Comparison of ENCODE assay signal across 11 cellular contexts in genomic region chr10:132328738-132329137, GRCh38. TPM values are rescaled to one million over a fixed set of nuclear protein-coding genes. Genes with fewer than 3 reads are reported as not detected.
DNase-seq lines count a peak whose midpoint lies in the region; ATAC-seq and TF ChIP-seq lines count a peak whose summit lies in the region.
"Had no signal": no experiment of that assay in that cellular context is flagged by ENCODE, and none has a peak within 500 bp of the region (broad histone marks: within the 10 kb centered on the region; RNA-seq: fewer than 3 reads in every experiment).

No MANE protein-coding gene starts in this region.

- H3K36me3 Mint-ChIP-seq in HFFc6 (ENCODE audit: low read depth), result peaks cover 60% of the 10 kb centered on the region
- H3K36me3 Mint-ChIP-seq in central memory CD8-positive, alpha-beta T cell (ENCODE audit: insufficient read depth), result peaks cover 21% of the 10 kb centered on the region
- H3K36me3 Mint-ChIP-seq in naive B cell, result peaks cover 8 to 10% of the 10 kb centered on the region in 2 donors

- CTCF ChIA-PET in mammary epithelial cell (lab: Charles Lee; ENCODE audit: low non-redundant PET), result no interaction called here

- no peak overlapping the region for H3K9ac ChIP-seq in mammary epithelial cell (ENCODE audit: insufficient read depth, low read length)

- no peaks in the 10 kb centered on the region for H4K20me1 ChIP-seq in mammary epithelial cell (ENCODE audit: insufficient read depth, low read length)

- BruUV-seq in mammary epithelial cell (replicated peaks; lab: Mats Ljungman, UMichigan), result no TSS peak

- H3K9me3 ChIP-seq in mammary epithelial cell (replicated peaks; ENCODE audit: insufficient read depth, low read length), result no peaks in the 10 kb centered on the region
- H3K9me3 ChIP-seq: HAP-1 had no signal

- H3K27ac Mint-ChIP-seq in HFFc6 (peak overlapping the region; percentile 83; the same call in 1 of the 2 replicates), naive B cell (peak overlapping the region in 3 of 6 donors; percentile 10 to 52 (median 29))
- H3K27ac Mint-ChIP-seq in central memory CD8-positive, alpha-beta T cell (ENCODE audit: low read depth), result peak overlapping the region; percentile 77

- H3K4me2 ChIP-seq in mammary epithelial cell (ENCODE audit: insufficient read depth, low read depth, low read length), result no peak overlapping the region

- H3K4me1 Mint-ChIP-seq in HFFc6 (ENCODE audit: low read depth), result peaks cover 53% of the 10 kb centered on the region
- H3K4me1 Mint-ChIP-seq in central memory CD8-positive, alpha-beta T cell, result peaks cover 71% of the 10 kb centered on the region
- H3K4me1 Mint-ChIP-seq in naive B cell, result peaks cover 41 to 74% (median 68%) of the 10 kb centered on the region in 3 donors

- H3K9me3 Mint-ChIP-seq in HFFc6 (peaks cover 13% of the 10 kb centered on the region), naive B cell (no peaks in the 10 kb centered on the region)
- no peaks in the 10 kb centered on the region for H3K9me3 Mint-ChIP-seq in central memory CD8-positive, alpha-beta T cell

- intact Hi-C loops in mammary epithelial cell (cut with micrococcal nuclease), result no loop called here

- ATAC-seq in central memory CD8-positive, alpha-beta T cell (replicated peaks; ENCODE audit: extremely low read depth, poor library complexity, severe bottlenecking), result no peak
- no peak for ATAC-seq in naive B cell (ENCODE audit: low read depth in 2 of 2)
- ATAC-seq in GM21423 (IDR thresholded peaks at IDR 0.05; ENCODE audit: unreplicated experiment), result no peak

- H3K4me3 Mint-ChIP-seq in HFFc6 (peak overlapping the region; percentile 98), naive B cell (peak overlapping the region in 6 of 8 donors; percentile 32 to 97 (median 90))
- H3K4me3 Mint-ChIP-seq in central memory CD8-positive, alpha-beta T cell, result peak overlapping the region; percentile 92

- 86% methylated on average over 7 of the region's 8 CpGs for whole genome bisulfite sequencing in mammary epithelial cell (ENCODE audit: low coverage, missing lambda C conversion rate)

- peaks cover 39% of the 10 kb centered on the region for H3K79me2 ChIP-seq in mammary epithelial cell (ENCODE audit: insufficient read depth, low read length)

- no peak overlapping the region for H3K4me3 ChIP-seq in mammary epithelial cell (replicated peaks in 1 of 3; ENCODE audit: insufficient read depth in 1 of 3, low read depth in 2 of 3, low read length in 3 of 3)

- H3K36me3 ChIP-seq in mammary epithelial cell (ENCODE audit: insufficient read depth, low read length), result no peaks in the 10 kb centered on the region

- peaks cover 15% of the 10 kb centered on the region for H3K4me1 ChIP-seq in mammary epithelial cell (ENCODE audit: insufficient read depth, low read length)

- TF ChIP-seq CTCF in HFFc6 (IDR thresholded peaks at IDR 0.05), result no peak
- no peak for TF ChIP-seq CTCF in mammary epithelial cell (conservative IDR thresholded peaks at IDR 0.05 in 1 of 2, IDR thresholded peaks at IDR 0.05 in 1 of 2; ENCODE audit: extremely low read depth in 1 of 2, insufficient read depth in 1 of 2, low read depth in 1 of 2, low read length in 2 of 2)

- H3K27me3 ChIP-seq in mammary epithelial cell (ENCODE audit: insufficient read depth, low read length), result no peaks in the 10 kb centered on the region

- H3K27me3 Mint-ChIP-seq in HFFc6 (ENCODE audit: insufficient read depth) (peaks cover 7% of the 10 kb centered on the region), naive B cell (no peaks in the 10 kb centered on the region)
- no peaks in the 10 kb centered on the region for H3K27me3 Mint-ChIP-seq in central memory CD8-positive, alpha-beta T cell

- DNase-seq in ACHN (peak; percentile 61), HFFc6 (no peak), naive B cell (no peak), NCI-H2227 (lab: John Stamatoyannopoulos, UW; ENCODE audit: unreplicated experiment) (no peak), mammary epithelial cell (no peak), AML-193 (lab: John Stamatoyannopoulos, UW) (no peak)
- no peak for DNase-seq in central memory CD8-positive, alpha-beta T cell (ENCODE audit: low spot score in 2 of 2)
- DNase-seq: activated effector memory CD4-positive, alpha-beta T cell treated with Interleukin-2 at 50 U/mL for 16 hours; COR-L47 had no signal

- H3K27ac ChIP-seq in mammary epithelial cell (ENCODE audit: insufficient read depth, low read depth, low read length), result no peak overlapping the region

- dilution Hi-C loops in mammary epithelial cell (cut with HindIII; ENCODE audit: low sequenced_read_pairs), result no loop called here

- H2AFZ ChIP-seq in mammary epithelial cell (ENCODE audit: low read depth, low read length), result no peak overlapping the region

- in situ Hi-C loops in ACHN (cut with HindIII; ENCODE audit: low pct_ligation_motif_present, low pct_unique_long_range_greater_than_20kb, low sequenced_read_pairs) (no loop called here), mammary epithelial cell (cut with MboI; ENCODE audit: low sequenced_read_pairs in 2 of 2) (no loop called here)

RNA-seq across cellular contexts. Expression of gene LRRC27, which starts 3.3 kb away (rescaled TPM):
- 1 to 10 TPM; 4.7 to 6.7 (median 6.0) TPM for total RNA-seq in HFFc6 (2021; fragmentation: NEBNext Ultra II Directional; extraction: Animal tissue kit (Norgen Biotek cat#: 25700))
- polyA plus RNA-seq in naive B cell (ENCODE audit: low read depth in 6 of 6) (10 to 100 TPM in 1 of 6 donors, 1 to 10 TPM in 5; 7.7 to 11.1 (median 8.7) TPM), mammary epithelial cell (2.0 TPM)
- 1 to 10 TPM; 6.1 to 6.8 TPM for total RNA-seq in mammary epithelial cell
- polyA minus RNA-seq in mammary epithelial cell, result 1.3 TPM

RNA-seq across cellular contexts. Expression of gene STK32C, which starts 21.0 kb away (rescaled TPM):
- total RNA-seq in HFFc6 (2021; fragmentation: NEBNext Ultra II Directional; extraction: Animal tissue kit (Norgen Biotek cat#: 25700)), result 1 to 10 TPM; 5.5 to 8.3 (median 7.2) TPM
- polyA plus RNA-seq in naive B cell (ENCODE audit: low read depth in 6 of 6) (1 to 10 TPM; 5.7 to 9.5 (median 7.2) TPM), mammary epithelial cell (9.0 TPM)
- 1 to 10 TPM; 2.5 to 9.2 TPM for total RNA-seq in mammary epithelial cell
- 0.36 TPM for polyA minus RNA-seq in mammary epithelial cell
